ENCODE assay signal across 1 cellular context in the genomic region with DNA sequence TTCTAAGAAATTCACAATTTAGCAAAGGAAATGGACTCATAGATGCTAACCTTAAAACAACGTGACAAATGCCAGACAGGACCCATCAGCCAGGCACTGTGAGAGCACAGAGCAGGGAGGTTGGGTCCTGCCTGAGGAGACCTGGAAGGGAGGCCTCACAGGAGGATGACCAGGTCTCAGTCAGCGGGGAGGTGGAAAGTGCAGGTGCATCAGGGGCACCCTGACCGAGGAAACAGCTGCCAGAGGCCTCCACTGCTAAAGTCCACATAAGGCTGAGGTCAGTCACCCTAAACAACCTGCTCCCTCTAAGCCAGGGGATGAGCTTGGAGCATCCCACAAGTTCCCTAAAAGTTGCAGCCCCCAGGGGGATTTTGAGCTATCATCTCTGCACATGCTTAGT.
TF ChIP-seq lines count a peak whose summit lies in the region.

No MANE protein-coding gene starts in this region.

TF ChIP-seq in WTC11, 78 proteins besides CTCF, POLR2A, EP300 and RAD21 (continued from another document):
- TF ChIP-seq, protein P1, sequence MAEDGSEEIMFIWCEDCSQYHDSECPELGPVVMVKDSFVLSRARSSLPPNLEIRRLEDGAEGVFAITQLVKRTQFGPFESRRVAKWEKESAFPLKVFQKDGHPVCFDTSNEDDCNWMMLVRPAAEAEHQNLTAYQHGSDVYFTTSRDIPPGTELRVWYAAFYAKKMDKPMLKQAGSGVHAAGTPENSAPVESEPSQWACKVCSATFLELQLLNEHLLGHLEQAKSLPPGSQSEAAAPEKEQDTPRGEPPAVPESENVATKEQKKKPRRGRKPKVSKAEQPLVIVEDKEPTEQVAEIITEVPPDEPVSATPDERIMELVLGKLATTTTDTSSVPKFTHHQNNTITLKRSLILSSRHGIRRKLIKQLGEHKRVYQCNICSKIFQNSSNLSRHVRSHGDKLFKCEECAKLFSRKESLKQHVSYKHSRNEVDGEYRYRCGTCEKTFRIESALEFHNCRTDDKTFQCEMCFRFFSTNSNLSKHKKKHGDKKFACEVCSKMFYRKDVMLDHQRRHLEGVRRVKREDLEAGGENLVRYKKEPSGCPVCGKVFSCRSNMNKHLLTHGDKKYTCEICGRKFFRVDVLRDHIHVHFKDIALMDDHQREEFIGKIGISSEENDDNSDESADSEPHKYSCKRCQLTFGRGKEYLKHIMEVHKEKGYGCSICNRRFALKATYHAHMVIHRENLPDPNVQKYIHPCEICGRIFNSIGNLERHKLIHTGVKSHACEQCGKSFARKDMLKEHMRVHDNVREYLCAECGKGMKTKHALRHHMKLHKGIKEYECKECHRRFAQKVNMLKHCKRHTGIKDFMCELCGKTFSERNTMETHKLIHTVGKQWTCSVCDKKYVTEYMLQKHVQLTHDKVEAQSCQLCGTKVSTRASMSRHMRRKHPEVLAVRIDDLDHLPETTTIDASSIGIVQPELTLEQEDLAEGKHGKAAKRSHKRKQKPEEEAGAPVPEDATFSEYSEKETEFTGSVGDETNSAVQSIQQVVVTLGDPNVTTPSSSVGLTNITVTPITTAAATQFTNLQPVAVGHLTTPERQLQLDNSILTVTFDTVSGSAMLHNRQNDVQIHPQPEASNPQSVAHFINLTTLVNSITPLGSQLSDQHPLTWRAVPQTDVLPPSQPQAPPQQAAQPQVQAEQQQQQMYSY (CRISPR knock-in tag; IDR thresholded peaks at IDR 0.05) = no peak
